Comparison of ENCODE assay signal across 2 cellular contexts in the genomic region with DNA sequence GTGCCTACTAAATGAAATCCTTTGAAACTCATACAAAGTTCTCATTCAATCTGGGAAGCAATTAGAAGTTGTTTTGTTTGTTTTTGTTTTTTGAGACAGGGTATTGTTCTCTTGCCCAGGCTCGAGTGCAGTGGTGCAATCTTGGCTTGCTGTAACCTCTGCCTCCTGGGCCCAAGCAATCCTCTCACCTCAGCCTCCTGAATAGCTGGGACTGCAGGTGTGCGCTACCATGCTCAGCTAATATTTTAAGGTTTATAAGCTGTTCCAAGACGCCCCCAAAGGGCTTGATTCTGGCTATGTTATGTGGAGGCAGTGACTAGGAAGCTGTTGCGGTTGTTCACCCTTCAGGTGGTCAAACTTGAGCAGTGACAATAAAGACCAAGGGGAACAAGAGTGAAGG.
TF ChIP-seq lines count a peak whose summit lies in the region.

No MANE protein-coding gene starts in this region.

TF ChIP-seq in HepG2, 621 proteins besides CTCF, POLR2A, EP300 and RAD21:
- TF ChIP-seq KAT2B (IDR thresholded peaks at IDR 0.05; ENCODE audit: borderline replicate concordance, low read depth, low read length) (no peak), SIN3B (IDR thresholded peaks at IDR 0.05; ENCODE audit: low read length) (no peak), ZBTB38 (CRISPR knock-in tag; IDR thresholded peaks at IDR 0.05) (no peak), PHF5A (CRISPR knock-in tag; IDR thresholded peaks at IDR 0.05; ENCODE audit: low read depth, unreplicated experiment) (no peak), ZMYM3 (CRISPR knock-in tag; IDR thresholded peaks at IDR 0.05) (no peak), PAX8 (CRISPR knock-in tag; IDR thresholded peaks at IDR 0.05; ENCODE audit: borderline replicate concordance) (no peak), HOXA7 (CRISPR knock-in tag; IDR thresholded peaks at IDR 0.05) (no peak), KDM3A (CRISPR knock-in tag; IDR thresholded peaks at IDR 0.05; ENCODE audit: low read depth) (no peak), AHR (CRISPR knock-in tag; IDR thresholded peaks at IDR 0.05) (no peak), ZBTB3 (CRISPR knock-in tag; IDR thresholded peaks at IDR 0.05; ENCODE audit: borderline replicate concordance, low read depth) (no peak), AGO2 (optimal IDR thresholded peaks at IDR 0.05; ENCODE audit: low read depth, low read length) (no peak), IRX3 (CRISPR knock-in tag; IDR thresholded peaks at IDR 0.05; ENCODE audit: borderline replicate concordance, low read depth) (no peak), SMARCE1 (IDR thresholded peaks at IDR 0.05; ENCODE audit: borderline replicate concordance) (no peak)
- TF ChIP-seq, protein P1, sequence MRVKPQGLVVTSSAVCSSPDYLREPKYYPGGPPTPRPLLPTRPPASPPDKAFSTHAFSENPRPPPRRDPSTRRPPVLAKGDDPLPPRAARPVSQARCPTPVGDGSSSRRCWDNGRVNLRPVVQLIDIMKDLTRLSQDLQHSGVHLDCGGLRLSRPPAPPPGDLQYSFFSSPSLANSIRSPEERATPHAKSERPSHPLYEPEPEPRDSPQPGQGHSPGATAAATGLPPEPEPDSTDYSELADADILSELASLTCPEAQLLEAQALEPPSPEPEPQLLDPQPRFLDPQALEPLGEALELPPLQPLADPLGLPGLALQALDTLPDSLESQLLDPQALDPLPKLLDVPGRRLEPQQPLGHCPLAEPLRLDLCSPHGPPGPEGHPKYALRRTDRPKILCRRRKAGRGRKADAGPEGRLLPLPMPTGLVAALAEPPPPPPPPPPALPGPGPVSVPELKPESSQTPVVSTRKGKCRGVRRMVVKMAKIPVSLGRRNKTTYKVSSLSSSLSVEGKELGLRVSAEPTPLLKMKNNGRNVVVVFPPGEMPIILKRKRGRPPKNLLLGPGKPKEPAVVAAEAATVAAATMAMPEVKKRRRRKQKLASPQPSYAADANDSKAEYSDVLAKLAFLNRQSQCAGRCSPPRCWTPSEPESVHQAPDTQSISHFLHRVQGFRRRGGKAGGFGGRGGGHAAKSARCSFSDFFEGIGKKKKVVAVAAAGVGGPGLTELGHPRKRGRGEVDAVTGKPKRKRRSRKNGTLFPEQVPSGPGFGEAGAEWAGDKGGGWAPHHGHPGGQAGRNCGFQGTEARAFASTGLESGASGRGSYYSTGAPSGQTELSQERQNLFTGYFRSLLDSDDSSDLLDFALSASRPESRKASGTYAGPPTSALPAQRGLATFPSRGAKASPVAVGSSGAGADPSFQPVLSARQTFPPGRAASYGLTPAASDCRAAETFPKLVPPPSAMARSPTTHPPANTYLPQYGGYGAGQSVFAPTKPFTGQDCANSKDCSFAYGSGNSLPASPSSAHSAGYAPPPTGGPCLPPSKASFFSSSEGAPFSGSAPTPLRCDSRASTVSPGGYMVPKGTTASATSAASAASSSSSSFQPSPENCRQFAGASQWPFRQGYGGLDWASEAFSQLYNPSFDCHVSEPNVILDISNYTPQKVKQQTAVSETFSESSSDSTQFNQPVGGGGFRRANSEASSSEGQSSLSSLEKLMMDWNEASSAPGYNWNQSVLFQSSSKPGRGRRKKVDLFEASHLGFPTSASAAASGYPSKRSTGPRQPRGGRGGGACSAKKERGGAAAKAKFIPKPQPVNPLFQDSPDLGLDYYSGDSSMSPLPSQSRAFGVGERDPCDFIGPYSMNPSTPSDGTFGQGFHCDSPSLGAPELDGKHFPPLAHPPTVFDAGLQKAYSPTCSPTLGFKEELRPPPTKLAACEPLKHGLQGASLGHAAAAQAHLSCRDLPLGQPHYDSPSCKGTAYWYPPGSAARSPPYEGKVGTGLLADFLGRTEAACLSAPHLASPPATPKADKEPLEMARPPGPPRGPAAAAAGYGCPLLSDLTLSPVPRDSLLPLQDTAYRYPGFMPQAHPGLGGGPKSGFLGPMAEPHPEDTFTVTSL (CRISPR knock-in tag; IDR thresholded peaks at IDR 0.05; ENCODE audit: borderline replicate concordance) = 0 out of 2 replicates have a peak, but pooled peaks have one; percentile 3
- TF ChIP-seq, protein P2, sequence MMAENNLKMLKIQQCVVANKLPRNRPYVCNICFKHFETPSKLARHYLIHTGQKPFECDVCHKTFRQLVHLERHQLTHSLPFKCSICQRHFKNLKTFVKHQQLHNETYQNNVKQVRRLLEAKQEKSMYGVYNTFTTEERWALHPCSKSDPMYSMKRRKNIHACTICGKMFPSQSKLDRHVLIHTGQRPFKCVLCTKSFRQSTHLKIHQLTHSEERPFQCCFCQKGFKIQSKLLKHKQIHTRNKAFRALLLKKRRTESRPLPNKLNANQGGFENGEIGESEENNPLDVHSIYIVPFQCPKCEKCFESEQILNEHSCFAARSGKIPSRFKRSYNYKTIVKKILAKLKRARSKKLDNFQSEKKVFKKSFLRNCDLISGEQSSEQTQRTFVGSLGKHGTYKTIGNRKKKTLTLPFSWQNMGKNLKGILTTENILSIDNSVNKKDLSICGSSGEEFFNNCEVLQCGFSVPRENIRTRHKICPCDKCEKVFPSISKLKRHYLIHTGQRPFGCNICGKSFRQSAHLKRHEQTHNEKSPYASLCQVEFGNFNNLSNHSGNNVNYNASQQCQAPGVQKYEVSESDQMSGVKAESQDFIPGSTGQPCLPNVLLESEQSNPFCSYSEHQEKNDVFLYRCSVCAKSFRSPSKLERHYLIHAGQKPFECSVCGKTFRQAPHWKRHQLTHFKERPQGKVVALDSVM (CRISPR knock-in tag; IDR thresholded peaks at IDR 0.05) = peak; percentile 67
- TF ChIP-seq, protein P3, sequence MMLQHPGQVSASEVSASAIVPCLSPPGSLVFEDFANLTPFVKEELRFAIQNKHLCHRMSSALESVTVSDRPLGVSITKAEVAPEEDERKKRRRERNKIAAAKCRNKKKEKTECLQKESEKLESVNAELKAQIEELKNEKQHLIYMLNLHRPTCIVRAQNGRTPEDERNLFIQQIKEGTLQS (CRISPR knock-in tag; IDR thresholded peaks at IDR 0.05) = no peak

TF ChIP-seq in H1, 55 proteins besides CTCF, POLR2A, EP300 and RAD21:
- TF ChIP-seq TAF1 (IDR thresholded peaks at IDR 0.05; ENCODE audit: low read depth, low read length) (no peak), CEBPB (IDR thresholded peaks at IDR 0.05; ENCODE audit: low read depth, low read length) (peak; percentile 43; the same call in 1 of the 2 replicates), CBX5 (IDR thresholded peaks at IDR 0.05; ENCODE audit: low read depth, low read length) (no peak), SP4 (IDR thresholded peaks at IDR 0.05; ENCODE audit: low read length) (no peak), TAF7 (optimal IDR thresholded peaks at IDR 0.05; ENCODE audit: borderline replicate concordance, low read depth, low read length) (no peak), JUND (IDR thresholded peaks at IDR 0.05; ENCODE audit: low read length) (no peak)
- TF ChIP-seq, protein P4, sequence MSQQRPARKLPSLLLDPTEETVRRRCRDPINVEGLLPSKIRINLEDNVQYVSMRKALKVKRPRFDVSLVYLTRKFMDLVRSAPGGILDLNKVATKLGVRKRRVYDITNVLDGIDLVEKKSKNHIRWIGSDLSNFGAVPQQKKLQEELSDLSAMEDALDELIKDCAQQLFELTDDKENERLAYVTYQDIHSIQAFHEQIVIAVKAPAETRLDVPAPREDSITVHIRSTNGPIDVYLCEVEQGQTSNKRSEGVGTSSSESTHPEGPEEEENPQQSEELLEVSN (IDR thresholded peaks at IDR 0.05) = no peak
- TF ChIP-seq, protein P3 (IDR thresholded peaks at IDR 0.05; ENCODE audit: insufficient read depth, low read depth, low read length) = no peak
